8 cellular contexts compared by ENCODE assay signal in genomic region chr5:6820851-6821479, GRCh38.
A peak's percentile ranks its signal among the peaks of the same experiment; 100 is the strongest.
DNase-seq lines count a peak whose midpoint lies in the region; ATAC-seq and TF ChIP-seq lines count a peak whose summit lies in the region.

No MANE protein-coding gene starts in this region.

- H4K20me1 ChIP-seq in OCI-LY1 (ENCODE audit: insufficient read depth, low read length), result no peaks in the 10 kb centered on the region

- H3K4me3 Mint-ChIP-seq in activated T-helper 17 cell treated with anti-CD3 and anti-CD28 coated beads, Interleukin-2, amount 50 U/mL, for 72 hours, result no peak overlapping the region

- H3K27ac ChIP-seq in OCI-LY1 (ENCODE audit: low read depth, low read length, poor library complexity, severe bottlenecking), result no peak overlapping the region

- no peaks in the 10 kb centered on the region for H3F3A ChIP-seq in OCI-LY1 (ENCODE audit: insufficient read depth, low read length)

- H3K4me3 ChIP-seq in AG04449 (ENCODE audit: low read depth, low read length), result no peak overlapping the region
- H3K4me3 ChIP-seq in OCI-LY1 (ENCODE audit: low read depth, low read length, poor library complexity, severe bottlenecking), result no peak overlapping the region

- TF ChIP-seq CTCF in AG04449 (IDR thresholded peaks at IDR 0.05; ENCODE audit: insufficient read depth, low read length, missing control alignments) (peak; percentile 36), GM12874 (IDR thresholded peaks at IDR 0.05; ENCODE audit: insufficient read depth, low read depth, low read length) (peak; percentile 62), OCI-LY1 (IDR thresholded peaks at IDR 0.05; ENCODE audit: low read length) (peak; percentile 73)

- H3K9me3 Mint-ChIP-seq in activated T-helper 17 cell treated with anti-CD3 and anti-CD28 coated beads, Interleukin-2, amount 50 U/mL, for 72 hours, result peaks cover 8% of the 10 kb centered on the region

- no peaks in the 10 kb centered on the region for H3K36me3 ChIP-seq in OCI-LY1 (ENCODE audit: insufficient read depth, low read length)

- no peak overlapping the region for H3K4me2 ChIP-seq in OCI-LY1 (ENCODE audit: low read length)

- no peak overlapping the region for H3K27ac Mint-ChIP-seq in activated T-helper 17 cell treated with anti-CD3 and anti-CD28 coated beads, Interleukin-2, amount 50 U/mL, for 72 hours

- H2AFZ ChIP-seq in OCI-LY1 (ENCODE audit: low read length), result no peak overlapping the region

- peak; percentile 67 for ATAC-seq in activated T-helper 17 cell treated with anti-CD3 and anti-CD28 coated beads, Interleukin-2, amount 50 U/mL, for 72 hours (replicated peaks)
- ATAC-seq in HG03439 (IDR thresholded peaks at IDR 0.05; ENCODE audit: unreplicated experiment), result no peak

- H3K27me3 ChIP-seq in OCI-LY1 (ENCODE audit: insufficient read depth, low read length), result no peaks in the 10 kb centered on the region; the same call in 1 of the 2 replicates

- H3K4me1 ChIP-seq in OCI-LY1 (ENCODE audit: insufficient read depth, low read length, severe bottlenecking), result no peaks in the 10 kb centered on the region

- no peaks in the 10 kb centered on the region for H3K4me1 Mint-ChIP-seq in activated T-helper 17 cell treated with anti-CD3 and anti-CD28 coated beads, Interleukin-2, amount 50 U/mL, for 72 hours

- no peak overlapping the region for H3K9ac ChIP-seq in OCI-LY1 (ENCODE audit: low read length)

- no peaks in the 10 kb centered on the region; the same call in 1 of the 2 replicates for H3K9me3 ChIP-seq in OCI-LY1 (ENCODE audit: low read length)

- peaks cover 29% of the 10 kb centered on the region for H3K27me3 Mint-ChIP-seq in activated T-helper 17 cell treated with anti-CD3 and anti-CD28 coated beads, Interleukin-2, amount 50 U/mL, for 72 hours

- POLR2A ChIA-PET in AG04449 (lab: Yijun Ruan, JAX), result no interaction called here

- DNase-seq in AG04449 (ENCODE audit: low read depth, low spot score) (no peak), HT1080 (ENCODE audit: low read depth) (peak; percentile 76), iPS-NIHi11 (ENCODE audit: low spot score) (peak; percentile 86)
- peak; percentile 20 for DNase-seq in stimulated activated naive CD4-positive, alpha-beta T cell treated with Interleukin-2 at 50 U/mL for 16 hours (lab: John Stamatoyannopoulos, UW)

- CTCF ChIA-PET in AG04449 (lab: Yijun Ruan, JAX), result interaction anchor here (1.8 kb wide), 1 partner anchor 32 kb away, joined by 5 read pairs; no protein-coding TSS in a partner anchor

- no peaks in the 10 kb centered on the region for H3K9me2 ChIP-seq in OCI-LY1 (ENCODE audit: low read depth, low read length)

- H3K79me2 ChIP-seq in OCI-LY1 (ENCODE audit: insufficient read depth, low read length), result no peaks in the 10 kb centered on the region

- H3K36me3 Mint-ChIP-seq in activated T-helper 17 cell treated with anti-CD3 and anti-CD28 coated beads, Interleukin-2, amount 50 U/mL, for 72 hours (ENCODE audit: low read depth), result no peaks in the 10 kb centered on the region
